In genomic region chr9:119868694-119869093, GRCh38 we compare ENCODE assay signal across 18 cellular contexts.
DNase-seq lines count a peak whose midpoint lies in the region; ATAC-seq lines count a peak whose summit lies in the region.
"Had no signal": no experiment of that assay in that cellular context is flagged by ENCODE, and none has a peak within 500 bp of the region (broad histone marks: within the 10 kb centered on the region; RNA-seq: fewer than 3 reads in every experiment).

No MANE protein-coding gene starts in this region.

- peak; percentile 41 for DNase-seq in DMS 273 (lab: John Stamatoyannopoulos, UW; ENCODE audit: unreplicated experiment)
- DNase-seq in NCI-H1092 treated with DMSO at 0.1 percent for 48 hours (lab: John Stamatoyannopoulos, UW): peak; percentile 82
- peak; percentile 68 for DNase-seq in NCI-H446 treated with DMSO at 0.1 percent for 48 hours (lab: John Stamatoyannopoulos, UW)
- DNase-seq in mucosa of gallbladder (ENCODE audit: low spot score): peak; percentile 10
- no peak for DNase-seq in SW480 (ENCODE audit: low spot score)
- DNase-seq in cardiac septum (ENCODE audit: low spot score): no peak
- no peak for DNase-seq in activated naive CD8-positive, alpha-beta T cell treated with anti-CD3 and anti-CD28 coated beads for 36 hours
- DNase-seq: activated CD4-positive, alpha-beta memory T cell treated with anti-CD3 and anti-CD28 coated beads for 36 hours; effector memory CD4-positive, alpha-beta T cell; KG1; naive thymus-derived CD4-positive, alpha-beta T cell; NCI-H526; Peyer's patch; stimulated activated naive CD4-positive, alpha-beta T cell; uterus had no signal

- no peak overlapping the region for H3K27ac Mint-ChIP-seq in activated naive CD8-positive, alpha-beta T cell treated with anti-CD3 and anti-CD28 coated beads for 36 hours
- H3K27ac Mint-ChIP-seq: activated CD4-positive, alpha-beta memory T cell treated with anti-CD3 and anti-CD28 coated beads for 36 hours; naive thymus-derived CD4-positive, alpha-beta T cell had no signal

- H3K36me3 Mint-ChIP-seq in activated naive CD8-positive, alpha-beta T cell treated with anti-CD3 and anti-CD28 coated beads for 36 hours: no peaks in the 10 kb centered on the region
- H3K36me3 Mint-ChIP-seq: activated CD4-positive, alpha-beta memory T cell treated with anti-CD3 and anti-CD28 coated beads for 36 hours; naive thymus-derived CD4-positive, alpha-beta T cell had no signal

- H3K4me1 Mint-ChIP-seq in activated naive CD8-positive, alpha-beta T cell treated with anti-CD3 and anti-CD28 coated beads for 36 hours: no peaks in the 10 kb centered on the region
- H3K4me1 Mint-ChIP-seq: central memory CD8-positive, alpha-beta T cell; naive thymus-derived CD4-positive, alpha-beta T cell had no signal

- no peak for ATAC-seq in HG03520 (IDR thresholded peaks at IDR 0.05; ENCODE audit: unreplicated experiment)
- ATAC-seq: left lobe of liver; naive thymus-derived CD4-positive, alpha-beta T cell had no signal

- H3K9me3 Mint-ChIP-seq in activated naive CD8-positive, alpha-beta T cell treated with anti-CD3 and anti-CD28 coated beads for 36 hours: peaks cover 3% of the 10 kb centered on the region

- H3K27me3 Mint-ChIP-seq in activated naive CD8-positive, alpha-beta T cell treated with anti-CD3 and anti-CD28 coated beads for 36 hours: peaks cover 5% of the 10 kb centered on the region
- H3K27me3 Mint-ChIP-seq: activated CD4-positive, alpha-beta memory T cell treated with anti-CD3 and anti-CD28 coated beads for 36 hours; central memory CD8-positive, alpha-beta T cell; naive thymus-derived CD4-positive, alpha-beta T cell had no signal

- intact Hi-C loops in cardiac septum (cut with DNase I): no loop called here

- H3K4me3 Mint-ChIP-seq in activated naive CD8-positive, alpha-beta T cell treated with anti-CD3 and anti-CD28 coated beads for 36 hours: no peak overlapping the region
- H3K4me3 Mint-ChIP-seq: activated CD4-positive, alpha-beta memory T cell treated with anti-CD3 and anti-CD28 coated beads for 36 hours; central memory CD8-positive, alpha-beta T cell; naive thymus-derived CD4-positive, alpha-beta T cell had no signal

Comparison
In these comparisons a context has a peak if more than half of its experiments do, and no peak if none do; other contexts are left out.
1. DNase-seq: peak in DMS 273 (single experiment), NCI-H1092 treated with DMSO at 0.1 percent for 48 hours (single experiment), NCI-H446 treated with DMSO at 0.1 percent for 48 hours (single experiment) and mucosa of gallbladder (single experiment); none in SW480 (single experiment), cardiac septum (single experiment) and activated naive CD8-positive, alpha-beta T cell treated with anti-CD3 and anti-CD28 coated beads for 36 hours (single experiment).